10 cellular contexts compared by ENCODE assay signal in genomic region chr18:22282311-22283235, GRCh38.
A peak's percentile ranks its signal among the peaks of the same experiment; 100 is the strongest.
DNase-seq lines count a peak whose midpoint lies in the region; ATAC-seq, FAIRE-seq and TF ChIP-seq lines count a peak whose summit lies in the region.
"Had no signal": no experiment of that assay in that cellular context is flagged by ENCODE, and none has a peak within 500 bp of the region (broad histone marks: within the 10 kb centered on the region; RNA-seq: fewer than 3 reads in every experiment).

No MANE protein-coding gene starts in this region.

- intact Hi-C loops in psoas muscle (cut with DNase I): no loop called here

- H3K27me3 Mint-ChIP-seq in central memory CD8-positive, alpha-beta T cell: no peaks in the 10 kb centered on the region
- no peaks in the 10 kb centered on the region for H3K27me3 Mint-ChIP-seq in nephron (ENCODE audit: low read depth)
- H3K27me3 Mint-ChIP-seq in glutamatergic neuron (ENCODE audit: unreplicated experiment): peaks cover 2% of the 10 kb centered on the region
- H3K27me3 Mint-ChIP-seq: dendritic cell treated with granulocyte-macrophage colony-stimulating factor and Interleukin-4, amounts not matched to agents 40 ng/mL and 50 ng/mL, for 4 days had no signal

- peak overlapping the region; percentile 97 for H3K27ac Mint-ChIP-seq in central memory CD8-positive, alpha-beta T cell (ENCODE audit: low read depth)
- H3K27ac Mint-ChIP-seq in nephron (peak overlapping the region; percentile 49 to 77 (median 72)), glutamatergic neuron (ENCODE audit: unreplicated experiment) (no peak overlapping the region)
- H3K27ac Mint-ChIP-seq: dendritic cell treated with granulocyte-macrophage colony-stimulating factor and Interleukin-4, amounts not matched to agents 40 ng/mL and 50 ng/mL, for 4 days had no signal

- WGBS in psoas muscle, 3 donors: 67 to 69% (median 68%) methylated on average over 8 of the region's 8 CpGs

- no peak overlapping the region for H3K27ac ChIP-seq in psoas muscle
- H3K27ac ChIP-seq: HL-60 had no signal

- peaks cover 39% of the 10 kb centered on the region for H3K4me1 Mint-ChIP-seq in central memory CD8-positive, alpha-beta T cell
- H3K4me1 Mint-ChIP-seq in nephron (peaks cover 15% of the 10 kb centered on the region), glutamatergic neuron (ENCODE audit: low read depth, unreplicated experiment) (no peaks in the 10 kb centered on the region)

- no peak overlapping the region for H3K4me3 ChIP-seq in psoas muscle

- no peak for FAIRE-seq in D721Med (lab: Jason Lieb, UNC)

- no peaks in the 10 kb centered on the region for H3K36me3 ChIP-seq in psoas muscle (ENCODE audit: insufficient read depth in 1 of 2, low read depth in 1 of 2)

- peak; percentile 94 for ATAC-seq in central memory CD8-positive, alpha-beta T cell (replicated peaks; ENCODE audit: extremely low read depth, poor library complexity, severe bottlenecking)
- ATAC-seq in psoas muscle: no peak

- DNase-seq in DMS53 treated with DMSO at 0.1 percent for 48 hours (lab: John Stamatoyannopoulos, UW; ENCODE audit: unreplicated experiment): peak; percentile 61
- peak; percentile 15 for DNase-seq in NCI-H748 treated with DMSO at 0.1 percent for 48 hours (lab: John Stamatoyannopoulos, UW)
- DNase-seq in central memory CD8-positive, alpha-beta T cell (ENCODE audit: low spot score in 2 of 2): peak; percentile 30 to 69
- no peak for DNase-seq in D721Med (ENCODE audit: insufficient read length, low spot score)
- no peak for DNase-seq in glutamatergic neuron
- DNase-seq in psoas muscle: no peak
- no peak for DNase-seq in effector CD4-positive, alpha-beta T cell

- H3K9me3 ChIP-seq in psoas muscle: no peaks in the 10 kb centered on the region

- no peaks in the 10 kb centered on the region for H3K9me3 Mint-ChIP-seq in central memory CD8-positive, alpha-beta T cell
- H3K9me3 Mint-ChIP-seq in nephron: no peaks in the 10 kb centered on the region
- H3K9me3 Mint-ChIP-seq in glutamatergic neuron (ENCODE audit: unreplicated experiment): peaks cover 3% of the 10 kb centered on the region

- TF ChIP-seq CTCF in nephron (IDR thresholded peaks at IDR 0.05; ENCODE audit: unreplicated experiment in 3 of 3) (no peak), D721Med (IDR thresholded peaks at IDR 0.05; ENCODE audit: insufficient read depth, missing control alignments) (no peak), glutamatergic neuron (IDR thresholded peaks at IDR 0.05; ENCODE audit: partially characterized antibody, unreplicated experiment) (no peak), psoas muscle (IDR thresholded peaks at IDR 0.05) (no peak)

- peak overlapping the region; percentile 8 for H3K4me3 Mint-ChIP-seq in central memory CD8-positive, alpha-beta T cell
- no peak overlapping the region for H3K4me3 Mint-ChIP-seq in nephron
- H3K4me3 Mint-ChIP-seq in glutamatergic neuron (ENCODE audit: unreplicated experiment): no peak overlapping the region
- H3K4me3 Mint-ChIP-seq: dendritic cell treated with granulocyte-macrophage colony-stimulating factor and Interleukin-4, amounts not matched to agents 40 ng/mL and 50 ng/mL, for 4 days had no signal

- H3K4me1 ChIP-seq in psoas muscle: no peaks in the 10 kb centered on the region

- peaks cover 11% of the 10 kb centered on the region for H3K36me3 Mint-ChIP-seq in central memory CD8-positive, alpha-beta T cell (ENCODE audit: insufficient read depth)
- H3K36me3 Mint-ChIP-seq in nephron (ENCODE audit: low read depth) (no peaks in the 10 kb centered on the region), glutamatergic neuron (ENCODE audit: unreplicated experiment) (no peaks in the 10 kb centered on the region)

- H3K27me3 ChIP-seq in psoas muscle (ENCODE audit: insufficient read depth in 3 of 3, low read length in 2 of 3): no peaks in the 10 kb centered on the region

Comparison
In these comparisons a context has a peak if more than half of its experiments do, and no peak if none do; other contexts are left out.
1. DNase-seq: peak in DMS53 treated with DMSO at 0.1 percent for 48 hours (single experiment), NCI-H748 treated with DMSO at 0.1 percent for 48 hours (single experiment) and central memory CD8-positive, alpha-beta T cell (2 of 2); none in D721Med (single experiment), glutamatergic neuron (single experiment), psoas muscle (0 of 2) and effector CD4-positive, alpha-beta T cell (single experiment).